In genomic region chr14:90850487-90850886, GRCh38 we compare ENCODE assay signal across 13 cellular contexts. TPM values are rescaled to one million over a fixed set of nuclear protein-coding genes. Genes with fewer than 3 reads are reported as not detected.
DNase-seq lines count a peak whose midpoint lies in the region; ATAC-seq and TF ChIP-seq lines count a peak whose summit lies in the region.
"Had no signal": no experiment of that assay in that cellular context is flagged by ENCODE, and none has a peak within 500 bp of the region (broad histone marks: within the 10 kb centered on the region; RNA-seq: fewer than 3 reads in every experiment).

No MANE protein-coding gene starts in this region.

- peak overlapping the region; percentile 99 for H3K27ac Mint-ChIP-seq in endothelial cell (ENCODE audit: unreplicated experiment)
- no peak overlapping the region for H3K27ac Mint-ChIP-seq in neural progenitor cell
- H3K27ac Mint-ChIP-seq in activated naive CD4-positive, alpha-beta T cell treated with anti-CD3 and anti-CD28 coated beads, Interleukin-2, amount 10 ng/mL, durations not matched to agents 7 days and 5 days, result no peak overlapping the region
- H3K27ac Mint-ChIP-seq: brain had no signal

- H4K20me1 ChIP-seq in PC-3 (ENCODE audit: low read length) (no peaks in the 10 kb centered on the region), neural progenitor cell (ENCODE audit: low read depth) (no peaks in the 10 kb centered on the region)
- H4K20me1 ChIP-seq: BLaER1 had no signal

- POLR2A ChIA-PET in PC-3 (lab: Charles Lee; ENCODE audit: unreplicated experiment), result interaction anchor here (0.5 to 0.7 kb wide), 2 partner anchors 16 to 41 kb away, joined by 3 read pairs; no protein-coding TSS in a partner anchor

- H2BK120ac ChIP-seq in mesendoderm (ENCODE audit: low read depth, low read length), result no peak overlapping the region

- no peaks in the 10 kb centered on the region for H3F3A ChIP-seq in PC-3 (ENCODE audit: low read length, unreplicated experiment)
- H3F3A ChIP-seq in neural progenitor cell (ENCODE audit: low read depth), result no peaks in the 10 kb centered on the region

- H4K8ac ChIP-seq in mesendoderm (ENCODE audit: low read depth, low read length), result no peak overlapping the region

- H3K79me1 ChIP-seq in mesendoderm (ENCODE audit: low read length), result no peaks in the 10 kb centered on the region

- H3K4me1 Mint-ChIP-seq in endothelial cell (ENCODE audit: unreplicated experiment) (peaks cover 25% of the 10 kb centered on the region), neural progenitor cell (peaks cover 8% of the 10 kb centered on the region)
- H3K4me1 Mint-ChIP-seq in activated naive CD4-positive, alpha-beta T cell treated with anti-CD3 and anti-CD28 coated beads, Interleukin-2, amount 10 ng/mL, durations not matched to agents 7 days and 5 days, result no peaks in the 10 kb centered on the region
- H3K4me1 Mint-ChIP-seq: brain had no signal

- peak; percentile 62 for DNase-seq in EH (ENCODE audit: low read depth)
- DNase-seq in PC-3, result peak; percentile 72
- peak; percentile 59 for DNase-seq in endothelial cell (ENCODE audit: low spot score)
- DNase-seq in mesendoderm, result peak; percentile 92
- DNase-seq in neural progenitor cell (ENCODE audit: low spot score), result no peak
- DNase-seq in activated naive CD4-positive, alpha-beta T cell treated with anti-CD3 and anti-CD28 coated beads, Interleukin-2, amount 10 ng/mL, durations not matched to agents 7 days and 5 days, result no peak
- DNase-seq: NCI-H2081 treated with DMSO at 0.1 percent for 48 hours; retina; stimulated activated CD8-positive, alpha-beta memory T cell treated with anti-CD3 and anti-CD28 coated beads, Interleukin-4, amount 100 ng/mL, for 48 hours had no signal

- H3K9me3 Mint-ChIP-seq in endothelial cell (ENCODE audit: unreplicated experiment), result no peaks in the 10 kb centered on the region
- no peaks in the 10 kb centered on the region for H3K9me3 Mint-ChIP-seq in neural progenitor cell
- H3K9me3 Mint-ChIP-seq in activated naive CD4-positive, alpha-beta T cell treated with anti-CD3 and anti-CD28 coated beads, Interleukin-2, amount 10 ng/mL, durations not matched to agents 7 days and 5 days, result no peaks in the 10 kb centered on the region
- H3K9me3 Mint-ChIP-seq: brain had no signal

- no peaks in the 10 kb centered on the region for H3K9me3 ChIP-seq in PC-3 (ENCODE audit: low read length)
- H3K9me3 ChIP-seq in neural progenitor cell (ENCODE audit: low read depth), result no peaks in the 10 kb centered on the region
- H3K9me3 ChIP-seq: BLaER1 had no signal

- H3K4me1 ChIP-seq in PC-3 (ENCODE audit: insufficient read depth, low read length) (peaks cover 7% of the 10 kb centered on the region), mesendoderm (ENCODE audit: control insufficient read depth, low read depth, low read length) (no peaks in the 10 kb centered on the region), neural progenitor cell (no peaks in the 10 kb centered on the region)
- H3K4me1 ChIP-seq: BLaER1 had no signal

- no peaks in the 10 kb centered on the region for H3K9me2 ChIP-seq in PC-3 (replicated peaks; ENCODE audit: low read length)

- peak overlapping the region; percentile 45 for H3K4me2 ChIP-seq in PC-3 (ENCODE audit: low read length)
- no peak overlapping the region for H3K4me2 ChIP-seq in mesendoderm (ENCODE audit: low read length)
- H3K4me2 ChIP-seq in neural progenitor cell, result no peak overlapping the region
- H3K4me2 ChIP-seq: BLaER1 had no signal

- no peaks in the 10 kb centered on the region for H3K79me2 ChIP-seq in PC-3 (ENCODE audit: low read length)
- no peaks in the 10 kb centered on the region for H3K79me2 ChIP-seq in mesendoderm (ENCODE audit: control insufficient read depth, insufficient read depth, low read length)
- no peaks in the 10 kb centered on the region for H3K79me2 ChIP-seq in neural progenitor cell (ENCODE audit: low read depth)

- H3K27me3 Mint-ChIP-seq in endothelial cell (ENCODE audit: unreplicated experiment) (peaks cover 9% of the 10 kb centered on the region), neural progenitor cell (ENCODE audit: insufficient read depth, low read depth) (no peaks in the 10 kb centered on the region)
- no peaks in the 10 kb centered on the region for H3K27me3 Mint-ChIP-seq in activated naive CD4-positive, alpha-beta T cell treated with anti-CD3 and anti-CD28 coated beads, Interleukin-2, amount 10 ng/mL, durations not matched to agents 7 days and 5 days
- H3K27me3 Mint-ChIP-seq: brain had no signal

- TF ChIP-seq CTCF in PC-3 (conservative IDR thresholded peaks at IDR 0.05; ENCODE audit: low read depth, low read length) (no peak), endothelial cell (IDR thresholded peaks at IDR 0.05; ENCODE audit: unreplicated experiment) (no peak), neural progenitor cell (IDR thresholded peaks at IDR 0.05) (no peak)

- H2BK15ac ChIP-seq in mesendoderm (replicated peaks; ENCODE audit: low read depth), result no peak overlapping the region

- H2AFZ ChIP-seq in PC-3 (ENCODE audit: low read length) (peak overlapping the region; percentile 17; the same call in 1 of the 2 replicates), neural progenitor cell (replicated peaks) (no peak overlapping the region)

- H3K56ac ChIP-seq in mesendoderm (ENCODE audit: low read length), result no peak overlapping the region

- no TSS peak for BruUV-seq in PC-3 (replicated peaks; lab: Mats Ljungman, UMichigan)

- no peak overlapping the region for H4K5ac ChIP-seq in mesendoderm (ENCODE audit: low read length)

- no peak overlapping the region for H2AK5ac ChIP-seq in mesendoderm (ENCODE audit: low read length)

- H3K4me3 ChIP-seq in PC-3 (ENCODE audit: low read length) (no peak overlapping the region), mesendoderm (ENCODE audit: low read length) (no peak overlapping the region), neural progenitor cell (no peak overlapping the region)
- H3K4me3 ChIP-seq: BLaER1 had no signal

- peaks cover 5% of the 10 kb centered on the region for H3K36me3 Mint-ChIP-seq in endothelial cell (ENCODE audit: low read depth, unreplicated experiment)
- no peaks in the 10 kb centered on the region for H3K36me3 Mint-ChIP-seq in neural progenitor cell
- peaks cover 8% of the 10 kb centered on the region for H3K36me3 Mint-ChIP-seq in activated naive CD4-positive, alpha-beta T cell treated with anti-CD3 and anti-CD28 coated beads, Interleukin-2, amount 10 ng/mL, durations not matched to agents 7 days and 5 days
- H3K36me3 Mint-ChIP-seq: brain had no signal

- no peak overlapping the region for H3K23ac ChIP-seq in mesendoderm (ENCODE audit: low read length)

- no peak overlapping the region for H3K27ac ChIP-seq in PC-3 (ENCODE audit: low read length)
- no peak overlapping the region for H3K27ac ChIP-seq in mesendoderm (ENCODE audit: low read depth, low read length)
- no peak overlapping the region for H3K27ac ChIP-seq in neural progenitor cell
- H3K27ac ChIP-seq: BLaER1 had no signal

- no peak overlapping the region for H3K18ac ChIP-seq in mesendoderm (ENCODE audit: low read length)

- H3K4ac ChIP-seq in mesendoderm (ENCODE audit: low read depth, low read length), result no peak overlapping the region

- intact Hi-C loops in PC-3 (cut with micrococcal nuclease), result no loop called here

- no peak overlapping the region for H3K4me3 Mint-ChIP-seq in endothelial cell (ENCODE audit: unreplicated experiment)
- no peak overlapping the region for H3K4me3 Mint-ChIP-seq in neural progenitor cell
- no peak overlapping the region for H3K4me3 Mint-ChIP-seq in activated naive CD4-positive, alpha-beta T cell treated with anti-CD3 and anti-CD28 coated beads, Interleukin-2, amount 10 ng/mL, durations not matched to agents 7 days and 5 days
- H3K4me3 Mint-ChIP-seq: brain had no signal

- H3K36me3 ChIP-seq in PC-3 (ENCODE audit: low read depth, low read length) (no peaks in the 10 kb centered on the region), mesendoderm (ENCODE audit: control insufficient read depth, insufficient read depth, low read length) (no peaks in the 10 kb centered on the region), neural progenitor cell (no peaks in the 10 kb centered on the region)
- H3K36me3 ChIP-seq: BLaER1 had no signal

- CTCF ChIA-PET in PC-3 (lab: Charles Lee), result no interaction called here
- CTCF ChIA-PET in activated naive CD4-positive, alpha-beta T cell treated with anti-CD3 and anti-CD28 coated beads, Interleukin-2, amount 10 ng/mL, durations not matched to agents 7 days and 5 days (lab: Charles Lee), result interaction anchor here (0.6 kb wide), 1 partner anchor 323 kb away, joined by 3 read pairs; no protein-coding TSS in a partner anchor

- WGBS in mesendoderm (ENCODE audit: extremely low coverage, insufficient coverage, low lambda C conversion rate), result no CpG with 5 or more reads among the region's 3 CpGs

- H3K27me3 ChIP-seq in PC-3 (ENCODE audit: low read length) (no peaks in the 10 kb centered on the region), mesendoderm (ENCODE audit: insufficient read depth, low read length, poor library complexity) (no peaks in the 10 kb centered on the region), neural progenitor cell (no peaks in the 10 kb centered on the region)
- H3K27me3 ChIP-seq: BLaER1 had no signal

- ATAC-seq in PC-3 (peak; percentile 86), HG03159 (IDR thresholded peaks at IDR 0.05; ENCODE audit: unreplicated experiment) (no peak), HG03139 (IDR thresholded peaks at IDR 0.05; ENCODE audit: unreplicated experiment) (no peak)

- H2BK5ac ChIP-seq in mesendoderm (ENCODE audit: low read length), result no peak overlapping the region

- no peak overlapping the region for H3K9ac ChIP-seq in PC-3 (ENCODE audit: low read length)
- no peak overlapping the region for H3K9ac ChIP-seq in mesendoderm (ENCODE audit: low read length)
- no peak overlapping the region for H3K9ac ChIP-seq in neural progenitor cell
- H3K9ac ChIP-seq: BLaER1 had no signal

RNA-seq across cellular contexts. Expression of gene TTC7B, which starts 34.3 kb away (rescaled TPM):
- 43.2 and 45.6 TPM in 2 replicates for total RNA-seq in PC-3 (2014; rRNA removed)
- total RNA-seq in endothelial cell (ENCODE audit: unreplicated experiment), result 93.5 TPM
- polyA plus RNA-seq in mesendoderm (2013, experiment 1 of 2), result 15.6 TPM
- 17.0 TPM for polyA plus RNA-seq in mesendoderm (2013, experiment 2 of 2)
- 19.0 and 20.6 TPM in 2 replicates for total RNA-seq in neural progenitor cell (ENCODE audit: low replicate concordance)

Comparison
In these comparisons a context has a peak if more than half of its experiments do, and no peak if none do; other contexts are left out.
1. DNase-seq: peak in EH (single experiment), PC-3 (single experiment), endothelial cell (single experiment) and mesendoderm (single experiment); none in neural progenitor cell (single experiment) and activated naive CD4-positive, alpha-beta T cell treated with anti-CD3 and anti-CD28 coated beads, Interleukin-2, amount 10 ng/mL, durations not matched to agents 7 days and 5 days (single experiment).